1 cellular context compared by ENCODE assay signal in the genomic region with DNA sequence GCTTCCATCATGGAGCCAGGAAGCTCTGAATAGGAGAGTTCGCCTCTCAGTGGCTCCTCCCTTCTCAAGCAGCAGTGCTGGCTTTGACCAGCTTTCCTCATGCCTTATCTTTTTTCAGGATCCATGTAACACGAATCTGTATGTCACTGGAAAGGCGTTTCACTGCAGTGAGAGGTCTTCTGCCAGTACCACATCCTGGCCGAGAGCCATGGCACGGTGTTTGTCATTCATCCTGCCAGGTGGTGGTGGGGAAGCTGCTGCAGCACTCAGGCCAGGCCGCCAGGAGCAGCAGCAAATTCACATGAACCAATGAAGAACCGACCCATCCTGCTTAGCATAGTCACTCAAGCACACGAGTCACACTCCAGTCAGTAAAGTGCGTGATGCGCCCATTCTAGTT.
TF ChIP-seq lines count a peak whose summit lies in the region.

No MANE protein-coding gene starts in this region.

TF ChIP-seq in GM23338, 12 proteins besides CTCF, POLR2A, EP300 and RAD21 (continued from another document):
- TF ChIP-seq, protein P1, sequence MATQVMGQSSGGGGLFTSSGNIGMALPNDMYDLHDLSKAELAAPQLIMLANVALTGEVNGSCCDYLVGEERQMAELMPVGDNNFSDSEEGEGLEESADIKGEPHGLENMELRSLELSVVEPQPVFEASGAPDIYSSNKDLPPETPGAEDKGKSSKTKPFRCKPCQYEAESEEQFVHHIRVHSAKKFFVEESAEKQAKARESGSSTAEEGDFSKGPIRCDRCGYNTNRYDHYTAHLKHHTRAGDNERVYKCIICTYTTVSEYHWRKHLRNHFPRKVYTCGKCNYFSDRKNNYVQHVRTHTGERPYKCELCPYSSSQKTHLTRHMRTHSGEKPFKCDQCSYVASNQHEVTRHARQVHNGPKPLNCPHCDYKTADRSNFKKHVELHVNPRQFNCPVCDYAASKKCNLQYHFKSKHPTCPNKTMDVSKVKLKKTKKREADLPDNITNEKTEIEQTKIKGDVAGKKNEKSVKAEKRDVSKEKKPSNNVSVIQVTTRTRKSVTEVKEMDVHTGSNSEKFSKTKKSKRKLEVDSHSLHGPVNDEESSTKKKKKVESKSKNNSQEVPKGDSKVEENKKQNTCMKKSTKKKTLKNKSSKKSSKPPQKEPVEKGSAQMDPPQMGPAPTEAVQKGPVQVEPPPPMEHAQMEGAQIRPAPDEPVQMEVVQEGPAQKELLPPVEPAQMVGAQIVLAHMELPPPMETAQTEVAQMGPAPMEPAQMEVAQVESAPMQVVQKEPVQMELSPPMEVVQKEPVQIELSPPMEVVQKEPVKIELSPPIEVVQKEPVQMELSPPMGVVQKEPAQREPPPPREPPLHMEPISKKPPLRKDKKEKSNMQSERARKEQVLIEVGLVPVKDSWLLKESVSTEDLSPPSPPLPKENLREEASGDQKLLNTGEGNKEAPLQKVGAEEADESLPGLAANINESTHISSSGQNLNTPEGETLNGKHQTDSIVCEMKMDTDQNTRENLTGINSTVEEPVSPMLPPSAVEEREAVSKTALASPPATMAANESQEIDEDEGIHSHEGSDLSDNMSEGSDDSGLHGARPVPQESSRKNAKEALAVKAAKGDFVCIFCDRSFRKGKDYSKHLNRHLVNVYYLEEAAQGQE (IDR thresholded peaks at IDR 0.05; ENCODE audit: unreplicated experiment) = no peak
- TF ChIP-seq CREB1 (CRISPR knock-in tag; IDR thresholded peaks at IDR 0.05; ENCODE audit: low read depth) (no peak), ZNF331 (CRISPR knock-in tag; IDR thresholded peaks at IDR 0.05; ENCODE audit: low read depth) (no peak), POLR2AphosphoS5 (IDR thresholded peaks at IDR 0.05; ENCODE audit: low read depth) (no peak), NANOG (IDR thresholded peaks at IDR 0.05; ENCODE audit: borderline replicate concordance) (no peak), JUNB (IDR thresholded peaks at IDR 0.05; ENCODE audit: unreplicated experiment) (no peak), ZNF114 (CRISPR knock-in tag; IDR thresholded peaks at IDR 0.05) (no peak), STAT1 (IDR thresholded peaks at IDR 0.05; ENCODE audit: unreplicated experiment) (no peak), EZH2 (IDR thresholded peaks at IDR 0.05; ENCODE audit: low read depth, unreplicated experiment) (no peak), EZH2phosphoT487 (IDR thresholded peaks at IDR 0.05; ENCODE audit: unreplicated experiment) (no peak)
- TF ChIP-seq, protein P2, sequence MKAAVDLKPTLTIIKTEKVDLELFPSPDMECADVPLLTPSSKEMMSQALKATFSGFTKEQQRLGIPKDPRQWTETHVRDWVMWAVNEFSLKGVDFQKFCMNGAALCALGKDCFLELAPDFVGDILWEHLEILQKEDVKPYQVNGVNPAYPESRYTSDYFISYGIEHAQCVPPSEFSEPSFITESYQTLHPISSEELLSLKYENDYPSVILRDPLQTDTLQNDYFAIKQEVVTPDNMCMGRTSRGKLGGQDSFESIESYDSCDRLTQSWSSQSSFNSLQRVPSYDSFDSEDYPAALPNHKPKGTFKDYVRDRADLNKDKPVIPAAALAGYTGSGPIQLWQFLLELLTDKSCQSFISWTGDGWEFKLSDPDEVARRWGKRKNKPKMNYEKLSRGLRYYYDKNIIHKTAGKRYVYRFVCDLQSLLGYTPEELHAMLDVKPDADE (IDR thresholded peaks at IDR 0.05) = no peak
